In genomic region chr2:45224321-45224995, GRCh38 we compare ENCODE assay signal across 29 cellular contexts.
DNase-seq lines count a peak whose midpoint lies in the region; ATAC-seq, FAIRE-seq and TF ChIP-seq lines count a peak whose summit lies in the region.
"Had no signal": no experiment of that assay in that cellular context is flagged by ENCODE, and none has a peak within 500 bp of the region (broad histone marks: within the 10 kb centered on the region; RNA-seq: fewer than 3 reads in every experiment).

No MANE protein-coding gene starts in this region.

- TF ChIP-seq CTCF in neural crest cell (conservative IDR thresholded peaks at IDR 0.05): no peak

- ATAC-seq in HG03108 (IDR thresholded peaks at IDR 0.05; ENCODE audit: unreplicated experiment) (peak; percentile 68), GM19463 (IDR thresholded peaks at IDR 0.05; ENCODE audit: unreplicated experiment) (no peak)
- ATAC-seq: activated CD8-positive, alpha-beta memory T cell treated with anti-CD3 and anti-CD28 coated beads, Interleukin-2, amount 10 ng/mL, durations not matched to agents 7 days and 5 days; lower lobe of right lung; T-helper 17 cell had no signal

- H3K27me3 ChIP-seq in SJCRH30: no peaks in the 10 kb centered on the region
- H3K27me3 ChIP-seq: cardiac muscle cell, MG63, neural progenitor cell, Peyer's patch had no signal

- peak overlapping the region; percentile 50 for H3K27ac Mint-ChIP-seq in neural crest cell (ENCODE audit: unreplicated experiment)
- H3K27ac Mint-ChIP-seq: activated CD8-positive, alpha-beta memory T cell treated with anti-CD3 and anti-CD28 coated beads, Interleukin-2, amount 10 ng/mL, durations not matched to agents 7 days and 5 days; CD4-positive, CD25-positive, alpha-beta regulatory T cell; IgD-negative memory B cell; neural progenitor cell; progenitor cell of endocrine pancreas; T-helper 17 cell had no signal

- no peaks in the 10 kb centered on the region for H3K36me3 ChIP-seq in SJCRH30
- H3K36me3 ChIP-seq: cardiac muscle cell, HAP-1, lower lobe of right lung, MG63, neural progenitor cell, Peyer's patch, transverse colon had no signal

- H3K27ac ChIP-seq in SJCRH30: no peak overlapping the region
- H3K27ac ChIP-seq: cardiac muscle cell, lower lobe of right lung, neural progenitor cell, Peyer's patch, transverse colon had no signal

- peak; percentile 40 for FAIRE-seq in GM12892 (lab: Jason Lieb, UNC)
- FAIRE-seq: endometrium, keratinocyte had no signal

- peak overlapping the region; percentile 19; the same call in 1 of the 2 replicates for H3K4me3 ChIP-seq in SJCRH30
- H3K4me3 ChIP-seq: cardiac muscle cell, HAP-1, lower lobe of right lung, MG63, neural progenitor cell, Peyer's patch, transverse colon had no signal

- H3K4me1 ChIP-seq in SJCRH30: peaks cover 17% of the 10 kb centered on the region
- H3K4me1 ChIP-seq: HAP-1, Peyer's patch, transverse colon had no signal

- no peak overlapping the region for H3K4me3 Mint-ChIP-seq in neural crest cell
- H3K4me3 Mint-ChIP-seq: activated CD8-positive, alpha-beta memory T cell treated with anti-CD3 and anti-CD28 coated beads, Interleukin-2, amount 10 ng/mL, durations not matched to agents 7 days and 5 days; CD4-positive, CD25-positive, alpha-beta regulatory T cell; neural progenitor cell; T-helper 17 cell had no signal

- peaks cover 8% of the 10 kb centered on the region for H3K4me1 Mint-ChIP-seq in neural crest cell
- H3K4me1 Mint-ChIP-seq: CD4-positive, CD25-positive, alpha-beta regulatory T cell; T-helper 17 cell had no signal

- H3K27me3 Mint-ChIP-seq in neural crest cell (ENCODE audit: low read depth): no peaks in the 10 kb centered on the region
- H3K27me3 Mint-ChIP-seq: CD4-positive, CD25-positive, alpha-beta regulatory T cell had no signal

- no peaks in the 10 kb centered on the region for H3K36me3 Mint-ChIP-seq in neural crest cell (ENCODE audit: low read depth)
- H3K36me3 Mint-ChIP-seq: activated CD8-positive, alpha-beta memory T cell treated with anti-CD3 and anti-CD28 coated beads, Interleukin-2, amount 10 ng/mL, durations not matched to agents 7 days and 5 days; CD4-positive, CD25-positive, alpha-beta regulatory T cell; IgD-negative memory B cell; neural progenitor cell had no signal

- H3K9me3 ChIP-seq in SJCRH30 (replicated peaks): 0 out of 2 replicates have a peak, but pooled peaks cover 5% of the 10 kb centered on the region
- H3K9me3 ChIP-seq: HAP-1, lower lobe of right lung, MG63, Peyer's patch, transverse colon had no signal

- no peak for TF ChIP-seq POLR2A in GM12892 (IDR thresholded peaks at IDR 0.05; ENCODE audit: low read depth, low read length)

- peaks cover 2% of the 10 kb centered on the region for H3K9me3 Mint-ChIP-seq in neural crest cell

- no peak for DNase-seq in GM12892 (ENCODE audit: insufficient read length)
- peak in 1 of 2 experiments; percentile 34 for DNase-seq in SJCRH30
- no peak for DNase-seq in neural crest cell (ENCODE audit: low read depth, low spot score)
- DNase-seq in NCI-H2107 treated with DMSO at 0.1 percent for 48 hours (lab: John Stamatoyannopoulos, UW; ENCODE audit: unreplicated experiment): no peak
- DNase-seq in NCI-H69 (lab: John Stamatoyannopoulos, UW): no peak
- no peak for DNase-seq in SIG-M5 (lab: John Stamatoyannopoulos, UW)
- DNase-seq: activated CD4-positive, alpha-beta T cell treated with anti-CD3 and anti-CD28 coated beads for 48 hours; activated CD8-positive, alpha-beta memory T cell treated with anti-CD3 and anti-CD28 coated beads, Interleukin-2, amount 10 ng/mL, durations not matched to agents 7 days and 5 days; activated naive CD4-positive, alpha-beta T cell treated with anti-CD3 and anti-CD28 coated beads, Interleukin-2, amount 50 U/mL, for 16 hours; anterior cingulate cortex; CD4-positive, CD25-positive, alpha-beta regulatory T cell; lower lobe of right lung; MG63; NCI-H1436 treated with DMSO at 0.1 percent for 48 hours; NCI-H2107; NCI-H510A; Peyer's patch; stimulated activated CD4-positive, alpha-beta T cell treated with anti-CD3 and anti-CD28 coated beads, Interleukin-15, amount 100 ng/mL, for 24 hours; T-helper 17 cell; transverse colon had no signal
